8 cellular contexts compared by ENCODE assay signal in the genomic region with DNA sequence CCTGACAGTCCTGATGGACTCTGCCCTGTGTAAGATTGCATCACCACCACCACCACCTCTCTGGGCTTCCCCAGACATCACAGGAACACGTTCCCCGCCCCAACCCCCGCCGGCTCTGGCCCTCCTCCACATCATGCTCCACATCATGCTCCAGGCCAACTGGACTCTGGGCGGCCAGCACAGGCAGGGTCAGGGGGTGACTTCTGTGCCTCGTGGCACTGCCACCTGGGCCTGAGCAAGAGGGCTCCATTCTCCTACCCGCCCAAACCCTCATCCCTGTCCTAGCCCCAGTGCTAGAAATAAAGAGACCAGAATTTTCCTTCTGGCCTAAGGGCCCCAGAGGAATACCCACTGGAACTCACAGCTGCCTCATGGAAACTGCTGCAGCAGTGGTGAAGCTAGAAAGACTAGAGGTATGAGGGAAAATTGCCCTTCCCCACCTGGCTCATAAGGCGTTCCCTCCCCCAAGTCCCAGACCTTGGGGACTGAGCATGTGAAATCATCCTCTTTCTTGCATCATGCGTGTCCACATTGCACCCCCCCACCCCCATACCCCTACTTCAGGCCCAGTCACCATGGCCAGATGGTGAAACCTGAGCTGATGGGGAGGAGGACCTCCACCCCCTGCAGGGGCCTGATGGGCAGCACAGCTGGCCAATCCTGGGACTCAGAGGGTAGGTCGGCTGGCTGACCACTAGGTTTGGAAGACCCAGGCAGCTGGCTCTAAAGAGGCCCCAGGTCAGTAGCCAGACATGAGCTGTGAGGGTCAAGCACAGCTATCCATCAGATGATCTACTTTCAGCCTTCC. TPM values are rescaled to one million over a fixed set of nuclear protein-coding genes. Genes with fewer than 3 reads are reported as not detected.
DNase-seq lines count a peak whose midpoint lies in the region; ATAC-seq and TF ChIP-seq lines count a peak whose summit lies in the region.

A gene with protein sequence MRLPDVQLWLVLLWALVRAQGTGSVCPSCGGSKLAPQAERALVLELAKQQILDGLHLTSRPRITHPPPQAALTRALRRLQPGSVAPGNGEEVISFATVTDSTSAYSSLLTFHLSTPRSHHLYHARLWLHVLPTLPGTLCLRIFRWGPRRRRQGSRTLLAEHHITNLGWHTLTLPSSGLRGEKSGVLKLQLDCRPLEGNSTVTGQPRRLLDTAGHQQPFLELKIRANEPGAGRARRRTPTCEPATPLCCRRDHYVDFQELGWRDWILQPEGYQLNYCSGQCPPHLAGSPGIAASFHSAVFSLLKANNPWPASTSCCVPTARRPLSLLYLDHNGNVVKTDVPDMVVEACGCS (plus strand): TSS at position 742 of the 808 bp plus-strand sequence. CDS start 230 bp downstream, outside the sequence.

- no peak for TF ChIP-seq CTCF in GM20000 (IDR thresholded peaks at IDR 0.05; ENCODE audit: extremely low read depth, missing control alignments)

- H3K4me3 Mint-ChIP-seq in activated naive CD8-positive, alpha-beta T cell treated with anti-CD3 and anti-CD28 coated beads, Interleukin-2, amount 50 U/mL, for 24 hours = peak within 1 kb of the TSS; percentile 77
- peak within 1 kb of the TSS; percentile 7 to 93 (median 78) for H3K4me3 Mint-ChIP-seq in naive B cell

- DNase-seq in NCI-H1417 (lab: John Stamatoyannopoulos, UW) (peak; percentile 53 to 83 (median 69)), NCI-H1417 treated with DMSO at 0.1 percent for 48 hours (lab: John Stamatoyannopoulos, UW) (no peak), NCI-H146 (lab: John Stamatoyannopoulos, UW) (peak; percentile 82), naive B cell (no peak), GM20000 (ENCODE audit: low spot score) (no peak)
- DNase-seq in activated naive CD8-positive, alpha-beta T cell treated with anti-CD3 and anti-CD28 coated beads, Interleukin-2, amount 50 U/mL, for 24 hours = peak; percentile 50
- DNase-seq in stimulated activated naive CD4-positive, alpha-beta T cell treated with Interleukin-2 at 50 U/mL for 16 hours (lab: John Stamatoyannopoulos, UW) = no peak

- H3K27me3 Mint-ChIP-seq in activated naive CD8-positive, alpha-beta T cell treated with anti-CD3 and anti-CD28 coated beads, Interleukin-2, amount 50 U/mL, for 24 hours = peaks cover 3% of the 10 kb centered on the region
- no peaks in the 10 kb centered on the region for H3K27me3 Mint-ChIP-seq in naive B cell

- ATAC-seq in activated naive CD8-positive, alpha-beta T cell treated with anti-CD3 and anti-CD28 coated beads, Interleukin-2, amount 50 U/mL, for 24 hours = peak; percentile 11
- ATAC-seq in naive B cell (ENCODE audit: low read depth in 2 of 2) (no peak), HG03039 (IDR thresholded peaks at IDR 0.05; ENCODE audit: unreplicated experiment) (no peak)

- H3K9me3 Mint-ChIP-seq in activated naive CD8-positive, alpha-beta T cell treated with anti-CD3 and anti-CD28 coated beads, Interleukin-2, amount 50 U/mL, for 24 hours = no peaks in the 10 kb centered on the region
- H3K9me3 Mint-ChIP-seq in naive B cell = no peaks in the 10 kb centered on the region

- peak within 1 kb of the TSS; percentile 72 for H3K27ac Mint-ChIP-seq in activated naive CD8-positive, alpha-beta T cell treated with anti-CD3 and anti-CD28 coated beads, Interleukin-2, amount 50 U/mL, for 24 hours
- peak within 1 kb of the TSS in 4 of 6 donors; percentile 0 to 93 (median 55) for H3K27ac Mint-ChIP-seq in naive B cell

- H3K36me3 Mint-ChIP-seq in activated naive CD8-positive, alpha-beta T cell treated with anti-CD3 and anti-CD28 coated beads, Interleukin-2, amount 50 U/mL, for 24 hours (ENCODE audit: low read depth) = no peaks in the 10 kb centered on the region
- no peaks in the 10 kb centered on the region for H3K36me3 Mint-ChIP-seq in naive B cell

- peaks cover 59% of the 10 kb centered on the region for H3K4me1 Mint-ChIP-seq in activated naive CD8-positive, alpha-beta T cell treated with anti-CD3 and anti-CD28 coated beads, Interleukin-2, amount 50 U/mL, for 24 hours
- H3K4me1 Mint-ChIP-seq in naive B cell = peaks cover 19 to 33% (median 29%) of the 10 kb centered on the region in 3 donors

RNA-seq across cellular contexts. Expression of the gene that starts here (rescaled TPM):
- polyA plus RNA-seq in naive B cell (ENCODE audit: low read depth in 6 of 6) = under 1 TPM in 1 of 6 donors, not detected in 5; 0.44 TPM

Comparison
In these comparisons a context has a peak if more than half of its experiments do, and no peak if none do; other contexts are left out.
1. DNase-seq: peak in NCI-H1417 (3 of 3), NCI-H146 (single experiment) and activated naive CD8-positive, alpha-beta T cell treated with anti-CD3 and anti-CD28 coated beads, Interleukin-2, amount 50 U/mL, for 24 hours (single experiment); none in NCI-H1417 treated with DMSO at 0.1 percent for 48 hours (single experiment), naive B cell (single experiment), stimulated activated naive CD4-positive, alpha-beta T cell treated with Interleukin-2 at 50 U/mL for 16 hours (single experiment) and GM20000 (single experiment).